In the genomic region with DNA sequence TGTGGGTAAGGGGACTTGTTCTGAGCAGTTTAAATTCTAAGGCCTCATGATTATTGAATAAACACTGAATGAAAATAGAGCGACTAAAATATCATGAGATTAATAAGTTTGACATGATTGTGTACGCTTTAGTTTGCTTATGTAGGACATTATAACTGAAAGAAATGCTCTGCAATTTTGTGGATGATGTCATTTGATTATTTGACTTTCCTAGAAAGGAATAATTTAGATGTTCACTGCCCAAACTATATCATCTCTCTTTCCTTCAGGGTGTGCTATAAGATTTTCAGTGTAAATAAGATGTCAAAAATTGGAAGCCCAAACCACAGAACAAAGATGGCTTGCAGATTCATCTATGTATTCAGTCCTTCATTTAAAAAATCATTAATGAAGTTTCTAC, we compare ENCODE assay signal across 18 cellular contexts.
"Had no signal": no experiment of that assay in that cellular context is flagged by ENCODE, and none has a peak within 500 bp of the region (broad histone marks: within the 10 kb centered on the region; RNA-seq: fewer than 3 reads in every experiment).

No MANE protein-coding gene starts in this region.

- H3K27me3 ChIP-seq: colonic mucosa, esophagus squamous epithelium, foreskin keratinocyte, ovary, stomach, testis, upper lobe of right lung had no signal

- H3K27ac ChIP-seq: colonic mucosa, foreskin keratinocyte, ovary, spleen, stomach, testis, upper lobe of right lung had no signal

- H3K36me3 ChIP-seq: colonic mucosa, esophagus squamous epithelium, ovary, spleen, stomach, upper lobe of right lung had no signal

- DNase-seq: activated CD4-positive, CD25-positive, alpha-beta regulatory T cell treated with anti-CD3 and anti-CD28 coated beads, Interleukin-2, amount 50 U/mL, for 72 hours; activated naive CD4-positive, alpha-beta T cell treated with Interleukin-2 at 50 U/mL for 16 hours; activated T-cell treated with anti-CD3 and anti-CD28 coated beads for 4 hours; amniotic stem cell; central memory CD4-positive, alpha-beta T cell; colonic mucosa; esophagus squamous epithelium; foreskin keratinocyte; glutamatergic neuron; kidney glomerular epithelial cell; ovary; spleen; stomach; T-helper 9 cell; testis; upper lobe of right lung had no signal

- H3K9me3 ChIP-seq: colonic mucosa, esophagus squamous epithelium, ovary, spleen, stomach, testis, upper lobe of right lung had no signal

- H3K4me1 ChIP-seq: colonic mucosa, spleen, testis, upper lobe of right lung had no signal

- ATAC-seq: activated T-helper 17 cell treated with anti-CD3 and anti-CD28 coated beads, Interleukin-2, amount 50 U/mL, for 72 hours; foreskin keratinocyte; sciatic nerve; upper lobe of right lung had no signal

- H3K4me3 ChIP-seq: colonic mucosa, esophagus squamous epithelium, ovary, spleen, stomach, testis, upper lobe of right lung had no signal
